Comparison of ENCODE assay signal across 13 cellular contexts in the genomic region with DNA sequence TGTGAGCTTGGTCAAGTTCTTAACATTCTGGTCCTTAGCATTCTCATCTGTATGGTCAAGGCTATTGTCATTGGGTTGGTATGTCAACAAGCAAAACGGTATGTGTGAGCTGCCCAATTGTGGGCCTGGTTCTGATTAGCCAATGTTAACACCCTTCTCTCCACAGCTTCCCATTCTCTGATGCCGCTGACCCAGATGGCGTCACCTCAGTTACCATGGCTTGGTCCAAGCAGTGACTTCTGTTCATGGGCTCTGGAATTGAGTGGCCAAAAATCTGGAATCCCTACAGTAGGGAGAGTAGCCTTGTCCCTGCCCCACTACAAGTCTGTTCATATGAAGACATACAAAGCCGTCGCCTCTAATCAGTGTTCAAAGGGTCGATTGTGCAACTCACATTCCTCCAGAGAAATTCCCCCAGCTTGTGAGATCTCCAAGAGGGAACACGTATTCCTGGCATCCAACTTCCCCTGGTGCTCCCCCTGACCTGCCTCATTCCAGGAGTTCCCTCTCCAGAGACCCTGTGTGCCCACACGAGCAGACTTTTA. TPM values are rescaled to one million over a fixed set of nuclear protein-coding genes. Genes with fewer than 3 reads are reported as not detected.
DNase-seq lines count a peak whose midpoint lies in the region; ATAC-seq and TF ChIP-seq lines count a peak whose summit lies in the region.
"Had no signal": no experiment of that assay in that cellular context is flagged by ENCODE, and none has a peak within 500 bp of the region (broad histone marks: within the 10 kb centered on the region; RNA-seq: fewer than 3 reads in every experiment).

No MANE protein-coding gene starts in this region.

- TF ChIP-seq CTCF in BJ (IDR thresholded peaks at IDR 0.05; ENCODE audit: insufficient read depth, low read depth, low read length) = no peak
- TF ChIP-seq CTCF in progenitor cell of endocrine pancreas (IDR thresholded peaks at IDR 0.05; ENCODE audit: unreplicated experiment) = no peak

- peak; percentile 75 to 79 for ATAC-seq in left cardiac atrium
- ATAC-seq: T-cell had no signal

- peaks cover 19% of the 10 kb centered on the region for H3K4me1 Mint-ChIP-seq in progenitor cell of endocrine pancreas (ENCODE audit: low read depth)
- H3K4me1 Mint-ChIP-seq: activated naive CD8-positive, alpha-beta T cell treated with anti-CD3 and anti-CD28 coated beads, Interleukin-2, amount 10 ng/mL, durations not matched to agents 7 days and 5 days; T-cell had no signal

- H3K4me3 Mint-ChIP-seq in progenitor cell of endocrine pancreas (ENCODE audit: low read depth) = no peak overlapping the region
- H3K4me3 Mint-ChIP-seq: activated naive CD8-positive, alpha-beta T cell treated with anti-CD3 and anti-CD28 coated beads, Interleukin-2, amount 10 ng/mL, durations not matched to agents 7 days and 5 days; T-cell had no signal

- H3K36me3 Mint-ChIP-seq in progenitor cell of endocrine pancreas (ENCODE audit: insufficient read depth) = peaks cover 30% of the 10 kb centered on the region
- H3K36me3 Mint-ChIP-seq: activated naive CD8-positive, alpha-beta T cell treated with anti-CD3 and anti-CD28 coated beads, Interleukin-2, amount 10 ng/mL, durations not matched to agents 7 days and 5 days; T-cell had no signal

- no peaks in the 10 kb centered on the region for H3K27me3 ChIP-seq in BJ (ENCODE audit: control insufficient read depth, insufficient read depth, low read length)

- peaks cover 8% of the 10 kb centered on the region for H3K36me3 ChIP-seq in BJ (ENCODE audit: control insufficient read depth, insufficient read depth, low read length)

- CTCF ChIA-PET in BJ (lab: Yijun Ruan, JAX) = interaction anchor here (0.6 to 2.9 kb wide), 9 partner anchors 10 to 154 kb away, joined by 3 to 16 read pairs (median 4); no protein-coding TSS in a partner anchor

- DNase-seq in BJ (ENCODE audit: low read depth) (peak; percentile 86), astrocyte of the hippocampus (ENCODE audit: low read depth, low spot score) (peak; percentile 54), left cardiac atrium (no peak), progenitor cell of endocrine pancreas (ENCODE audit: low spot score, unreplicated experiment) (no peak), amygdala (lab: John Stamatoyannopoulos, UW) (no peak), DMS153 treated with DMSO at 0.1 percent for 48 hours (lab: John Stamatoyannopoulos, UW; ENCODE audit: unreplicated experiment) (no peak), anterior cingulate cortex (lab: John Stamatoyannopoulos, UW) (no peak)
- no peak for DNase-seq in activated CD4-positive, alpha-beta T cell treated with anti-CD3 and anti-CD28 coated beads, Interleukin-2, amount 50 U/mL, for 1 hour
- DNase-seq: activated naive CD8-positive, alpha-beta T cell treated with anti-CD3 and anti-CD28 coated beads, Interleukin-2, amount 10 ng/mL, durations not matched to agents 7 days and 5 days; NCI-H1436; NK-92 treated with Interleukin-12 subunit alpha and Interleukin-12 subunit beta, amount 100 ng/mL, for 24 hours; T-cell had no signal

- H3K4me3 ChIP-seq in BJ (ENCODE audit: low read depth, low read length) = no peak overlapping the region

- POLR2A ChIA-PET in BJ (lab: Charles Lee) = interaction anchor here (0.5 to 0.9 kb wide), 3 partner anchors 26 to 69 kb away, joined by 3 to 5 read pairs (median 3); no protein-coding TSS in a partner anchor

- no peaks in the 10 kb centered on the region for H3K9me3 Mint-ChIP-seq in progenitor cell of endocrine pancreas (ENCODE audit: low read depth)
- H3K9me3 Mint-ChIP-seq: T-cell had no signal

- H3K27ac Mint-ChIP-seq in progenitor cell of endocrine pancreas = peak overlapping the region; percentile 10
- H3K27ac Mint-ChIP-seq: activated naive CD8-positive, alpha-beta T cell treated with anti-CD3 and anti-CD28 coated beads, Interleukin-2, amount 10 ng/mL, durations not matched to agents 7 days and 5 days; T-cell had no signal

- intact Hi-C loops in left cardiac atrium (cut with DNase I) = no loop called here

- no peaks in the 10 kb centered on the region for H3K27me3 Mint-ChIP-seq in progenitor cell of endocrine pancreas

RNA-seq across cellular contexts. Expression of a gene that starts 15.8 kb away (rescaled TPM):
- 314 and 331 TPM in 2 replicates for polyA plus RNA-seq in BJ (2011; rRNA removed)
- 126 and 198 TPM in 2 replicates for polyA minus RNA-seq in BJ (2011; rRNA and poly(A)+ RNA removed)
- total RNA-seq in left cardiac atrium (10 to 100 TPM; 29.8 to 36.5 TPM), progenitor cell of endocrine pancreas (181 and 188 TPM in 2 replicates)
- total RNA-seq: activated naive CD8-positive, alpha-beta T cell treated with anti-CD3 and anti-CD28 coated beads, Interleukin-2, amount 10 ng/mL, durations not matched to agents 7 days and 5 days had no signal

RNA-seq across cellular contexts. Expression of a gene that starts 47.9 kb away (rescaled TPM):
- polyA plus RNA-seq in BJ (2011; rRNA removed) = not detected in 2 replicates
- polyA minus RNA-seq in BJ (2011; rRNA and poly(A)+ RNA removed) = not detected in 2 replicates
- not detected for total RNA-seq in left cardiac atrium
- not detected in 2 replicates for total RNA-seq in progenitor cell of endocrine pancreas
- total RNA-seq: activated naive CD8-positive, alpha-beta T cell treated with anti-CD3 and anti-CD28 coated beads, Interleukin-2, amount 10 ng/mL, durations not matched to agents 7 days and 5 days; T-cell had no signal
- polyA plus RNA-seq: esophagus had no signal

Comparison
In these comparisons a context has a peak if more than half of its experiments do, and no peak if none do; other contexts are left out.
1. DNase-seq: peak in BJ (single experiment) and astrocyte of the hippocampus (single experiment); none in left cardiac atrium (single experiment), progenitor cell of endocrine pancreas (single experiment), amygdala (0 of 56), activated CD4-positive, alpha-beta T cell treated with anti-CD3 and anti-CD28 coated beads, Interleukin-2, amount 50 U/mL, for 1 hour (single experiment), DMS153 treated with DMSO at 0.1 percent for 48 hours (single experiment) and anterior cingulate cortex (0 of 58).